1 cellular context compared by ENCODE assay signal in genomic region chr4:30725562-30725961, GRCh38.
TF ChIP-seq lines count a peak whose summit lies in the region.

No MANE protein-coding gene starts in this region.

TF ChIP-seq in HepG2, 621 proteins besides CTCF, POLR2A, EP300 and RAD21:
- TF ChIP-seq SRSF4 (IDR thresholded peaks at IDR 0.05; ENCODE audit: low read depth, low read length, poor library complexity, severe bottlenecking), result no peak
- TF ChIP-seq ZFP90 (CRISPR knock-in tag; IDR thresholded peaks at IDR 0.05; ENCODE audit: borderline replicate concordance), result no peak
- TF ChIP-seq ELF4 (CRISPR knock-in tag; IDR thresholded peaks at IDR 0.05; ENCODE audit: borderline replicate concordance), result no peak
- no peak for TF ChIP-seq RERE (CRISPR knock-in tag; IDR thresholded peaks at IDR 0.05; ENCODE audit: low read depth)
- TF ChIP-seq BRCA1 (CRISPR knock-in tag; IDR thresholded peaks at IDR 0.05), result no peak
- TF ChIP-seq ZFY (CRISPR knock-in tag; IDR thresholded peaks at IDR 0.05), result no peak
